In genomic region chr18:77255426-77256105, GRCh38 we compare ENCODE assay signal across 24 cellular contexts. TPM values are rescaled to one million over a fixed set of nuclear protein-coding genes. Genes with fewer than 3 reads are reported as not detected.
"Had no signal": no experiment of that assay in that cellular context is flagged by ENCODE, and none has a peak within 500 bp of the region (broad histone marks: within the 10 kb centered on the region; RNA-seq: fewer than 3 reads in every experiment).

No MANE protein-coding gene starts in this region.

- H3K4me3 ChIP-seq: cardiac muscle cell, K562, SJSA1 had no signal

- H3K27ac ChIP-seq: cardiac muscle cell, SJSA1 had no signal

- H3K4me3 Mint-ChIP-seq: activated CD4-positive, alpha-beta memory T cell treated with anti-CD3 and anti-CD28 coated beads for 36 hours; activated CD4-positive, alpha-beta T cell treated with anti-CD3 and anti-CD28 coated beads, Interleukin-2, amount 10 ng/mL, durations not matched to agents 7 days and 5 days; activated naive CD8-positive, alpha-beta T cell treated with anti-CD3 and anti-CD28 coated beads, Interleukin-2, amount 50 U/mL, for 24 hours; activated T-cell treated with anti-CD3 and anti-CD28 coated beads, Interleukin-2, amount 50 U/mL, for 4 hours; brain; T-helper 1 cell treated with Interleukin-12 subunit alpha and Interleukin-12 subunit beta and Interleukin-4 antibody, amounts not matched to agents 30 μg/mL and 1 μg/mL, for 36 hours had no signal

- H3K27ac Mint-ChIP-seq: activated CD4-positive, alpha-beta memory T cell treated with anti-CD3 and anti-CD28 coated beads for 36 hours; activated CD4-positive, alpha-beta T cell treated with anti-CD3 and anti-CD28 coated beads, Interleukin-2, amount 10 ng/mL, durations not matched to agents 7 days and 5 days; activated naive CD4-positive, alpha-beta T cell treated with anti-CD3 and anti-CD28 coated beads, Interleukin-2, amount 50 U/mL, for 72 hours; activated naive CD8-positive, alpha-beta T cell treated with anti-CD3 and anti-CD28 coated beads, Interleukin-2, amount 50 U/mL, for 24 hours; brain; T-helper 1 cell treated with Interleukin-12 subunit alpha and Interleukin-12 subunit beta and Interleukin-4 antibody, amounts not matched to agents 30 μg/mL and 1 μg/mL, for 36 hours had no signal

- DNase-seq: activated CD4-positive, alpha-beta memory T cell treated with anti-CD3 and anti-CD28 coated beads for 36 hours; activated CD4-positive, alpha-beta T cell treated with anti-CD3 and anti-CD28 coated beads, Interleukin-2, amount 10 ng/mL, durations not matched to agents 7 days and 5 days; activated CD4-positive, CD25-positive, alpha-beta regulatory T cell; activated CD8-positive, alpha-beta memory T cell treated with anti-CD3 and anti-CD28 coated beads for 24 hours; activated effector memory CD4-positive, alpha-beta T cell treated with anti-CD3 and anti-CD28 coated beads, Interleukin-2, amount 50 U/mL, for 16 hours; activated naive CD4-positive, alpha-beta T cell treated with Interleukin-2 at 50 U/mL for 16 hours; activated naive CD8-positive, alpha-beta T cell treated with anti-CD3 and anti-CD28 coated beads, Interleukin-2, amount 50 U/mL, for 24 hours; activated T-cell treated with anti-CD3 and anti-CD28 coated beads, Interleukin-2, amount 50 U/mL, for 4 hours; amygdala; Karpas-422; NCI-H1694; NCI-H2171; NCI-H226; NCI-H526; PC-3; T-helper 9 cell had no signal

- H3K9me3 Mint-ChIP-seq: activated CD4-positive, alpha-beta memory T cell treated with anti-CD3 and anti-CD28 coated beads for 36 hours had no signal

- H3K36me3 Mint-ChIP-seq: activated CD4-positive, alpha-beta memory T cell treated with anti-CD3 and anti-CD28 coated beads for 36 hours; brain had no signal

- ATAC-seq: activated naive CD4-positive, alpha-beta T cell treated with anti-CD3 and anti-CD28 coated beads, Interleukin-2, amount 50 U/mL, for 72 hours; activated naive CD8-positive, alpha-beta T cell treated with anti-CD3 and anti-CD28 coated beads, Interleukin-2, amount 50 U/mL, for 24 hours; activated T-cell treated with anti-CD3 and anti-CD28 coated beads, Interleukin-2, amount 50 U/mL, for 4 hours; K562; PC-3 had no signal

- H3K4me1 ChIP-seq: SJSA1 had no signal

- H3K36me3 ChIP-seq: cardiac muscle cell, SJSA1 had no signal

RNA-seq across cellular contexts. Expression of gene GALR1, which starts 5.9 kb away (rescaled TPM):
- total RNA-seq: activated CD4-positive, alpha-beta memory T cell treated with anti-CD3 and anti-CD28 coated beads for 36 hours; activated CD4-positive, alpha-beta T cell treated with anti-CD3 and anti-CD28 coated beads, Interleukin-2, amount 10 ng/mL, durations not matched to agents 7 days and 5 days; activated naive CD4-positive, alpha-beta T cell treated with anti-CD3 and anti-CD28 coated beads, Interleukin-2, amount 50 U/mL, for 72 hours; activated T-cell treated with anti-CD3 and anti-CD28 coated beads, Interleukin-2, amount 50 U/mL, for 4 hours; astrocyte; cardiac muscle cell; K562; NCI-H460; PC-3; SJSA1 had no signal
- polyA plus RNA-seq: cardiac muscle cell, K562 had no signal
